Comparison of ENCODE assay signal across 21 cellular contexts in genomic region chr11:73584831-73585230, GRCh38. TPM values are rescaled to one million over a fixed set of nuclear protein-coding genes. Genes with fewer than 3 reads are reported as not detected.
DNase-seq lines count a peak whose midpoint lies in the region; ATAC-seq, FAIRE-seq and TF ChIP-seq lines count a peak whose summit lies in the region.
"Had no signal": no experiment of that assay in that cellular context is flagged by ENCODE, and none has a peak within 500 bp of the region (broad histone marks: within the 10 kb centered on the region; RNA-seq: fewer than 3 reads in every experiment).

No MANE protein-coding gene starts in this region.

- no CpG with 5 or more reads among the region's 3 CpGs for WGBS in H9 (ENCODE audit: extremely low coverage, insufficient read length, low lambda C conversion rate)
- WGBS in HepG2 (ENCODE audit: low lambda C conversion rate), result 96% methylated on average over 3 of the region's 3 CpGs

- H3K9ac ChIP-seq in H9 (ENCODE audit: extremely low read depth, insufficient read length, low read length) (no peak overlapping the region), HepG2 (ENCODE audit: insufficient read depth, low read depth, low read length) (no peak overlapping the region)
- H3K9ac ChIP-seq: BLaER1 had no signal

- TF ChIP-seq RAD21 in HepG2 (CRISPR knock-in tag; IDR thresholded peaks at IDR 0.05), result no peak

- DNase-seq in H9 (no peak), HepG2 (ENCODE audit: low spot score) (no peak), nephron progenitor cell (no peak), MG63 (no peak), NCI-H2227 treated with DMSO at 0.1 percent for 48 hours (lab: John Stamatoyannopoulos, UW) (no peak)
- DNase-seq: Caco-2; CD4-positive, CD25-positive, alpha-beta regulatory T cell; CD8-positive, alpha-beta T cell; DMS153; DND-41; HFFc6 had no signal

- H2BK120ac ChIP-seq in H9 (ENCODE audit: low read depth, low read length, poor library complexity, severe bottlenecking), result no peak overlapping the region

- H4K5ac ChIP-seq in H9 (ENCODE audit: insufficient read length, low read depth, low read length), result no peak overlapping the region

- no peak overlapping the region for H2BK20ac ChIP-seq in H9 (ENCODE audit: low read depth, low read length, poor library complexity, severe bottlenecking)

- H2BK15ac ChIP-seq in H9 (ENCODE audit: low read depth, low read length), result no peak overlapping the region

- H3K9me3 ChIP-seq in H9 (ENCODE audit: control insufficient read depth, low read depth, low read length), result no peaks in the 10 kb centered on the region
- H3K9me3 ChIP-seq in HepG2 (ENCODE audit: low read length), result no peaks in the 10 kb centered on the region
- no peaks in the 10 kb centered on the region for H3K9me3 ChIP-seq in MG63
- H3K9me3 ChIP-seq: Caco-2, HAP-1 had no signal

- H3K4me2 ChIP-seq in H9 (ENCODE audit: insufficient read depth, insufficient read length, low read length) (no peak overlapping the region), HepG2 (ENCODE audit: low read depth, low read length) (no peak overlapping the region)
- H3K4me2 ChIP-seq: BLaER1, GM23338 had no signal

- no peak overlapping the region for H4K91ac ChIP-seq in H9 (ENCODE audit: insufficient read length, low read depth, low read length)

- H3K79me2 ChIP-seq in H9 (ENCODE audit: insufficient read depth, low read length) (no peaks in the 10 kb centered on the region), HepG2 (ENCODE audit: insufficient read depth, low read length) (peaks cover 12% of the 10 kb centered on the region)

- H3K4me3 ChIP-seq in HepG2 (replicated peaks in 1 of 3; ENCODE audit: insufficient read depth in 1 of 3, low read depth in 2 of 3, low read length in 3 of 3) (no peak overlapping the region), MG63 (no peak overlapping the region)
- H3K4me3 ChIP-seq: BLaER1, GM23338, HAP-1 had no signal

- H3K36me3 Mint-ChIP-seq in H9 (ENCODE audit: insufficient read depth in 1 of 3, low read depth in 3 of 3), result peaks cover 3 to 7% (median 4%) of the 10 kb centered on the region in 3 experiments; a peak in 5 of 7 replicates
- peaks cover 47% of the 10 kb centered on the region for H3K36me3 Mint-ChIP-seq in nephron progenitor cell (ENCODE audit: low read depth)

- H3K27me3 ChIP-seq in H9 (ENCODE audit: insufficient read depth, low read length) (no peaks in the 10 kb centered on the region), HepG2 (ENCODE audit: control insufficient read depth in 1 of 2, insufficient read depth in 2 of 2, low read length in 2 of 2) (no peaks in the 10 kb centered on the region), MG63 (no peaks in the 10 kb centered on the region)
- H3K27me3 ChIP-seq: BLaER1 had no signal

- no peaks in the 10 kb centered on the region for H3K27me3 Mint-ChIP-seq in H9 (ENCODE audit: low read depth)
- H3K27me3 Mint-ChIP-seq in nephron progenitor cell (ENCODE audit: low read depth, poor library complexity), result no peaks in the 10 kb centered on the region
- H3K27me3 Mint-ChIP-seq: B cell; CD4-positive, CD25-positive, alpha-beta regulatory T cell had no signal

- no peak overlapping the region for H2AK5ac ChIP-seq in H9 (ENCODE audit: insufficient read length, low read length)

- H3K36me3 ChIP-seq in HepG2 (replicated peaks in 1 of 2; ENCODE audit: control insufficient read depth in 1 of 2, insufficient read depth in 2 of 2, low read length in 2 of 2), result 0 out of 5 replicates have a peak, but pooled peaks cover 0 to 4% of the 10 kb centered on the region in 2 experiments
- H3K36me3 ChIP-seq in MG63, result no peaks in the 10 kb centered on the region
- H3K36me3 ChIP-seq: HAP-1 had no signal

- TF ChIP-seq CTCF in H9 (conservative IDR thresholded peaks at IDR 0.05), result no peak
- TF ChIP-seq CTCF in HepG2 (CRISPR knock-in tag; IDR thresholded peaks at IDR 0.05), result no peak
- no peak for TF ChIP-seq CTCF in nephron progenitor cell (IDR thresholded peaks at IDR 0.05)

- ATAC-seq in HepG2 (no peak), GM19455 (IDR thresholded peaks at IDR 0.05; ENCODE audit: unreplicated experiment) (no peak)
- ATAC-seq: CD8-positive, alpha-beta T cell; GM23338 had no signal

- no peaks in the 10 kb centered on the region for H3K9me3 Mint-ChIP-seq in H9
- peaks cover 4% of the 10 kb centered on the region for H3K9me3 Mint-ChIP-seq in nephron progenitor cell
- H3K9me3 Mint-ChIP-seq: CD4-positive, CD25-positive, alpha-beta regulatory T cell; CD8-positive, alpha-beta T cell; GM23338; HFFc6 had no signal

- POLR2A ChIA-PET in HepG2 (lab: Yijun Ruan, JAX), result no interaction called here

- H3T11ph ChIP-seq in H9 (ENCODE audit: low read length), result no peak overlapping the region

- no peak overlapping the region for H3K4ac ChIP-seq in H9 (ENCODE audit: low read depth, low read length)

- no peak overlapping the region for H3K56ac ChIP-seq in H9 (ENCODE audit: insufficient read length, low read depth, low read length)

- H2BK12ac ChIP-seq in H9 (ENCODE audit: insufficient read length, low read depth, low read length), result no peak overlapping the region

- H2BK5ac ChIP-seq in H9 (ENCODE audit: insufficient read length, low read length), result no peak overlapping the region

- H3K23me2 ChIP-seq in H9 (ENCODE audit: insufficient read length, low read depth, low read length, poor library complexity, severe bottlenecking), result no peaks in the 10 kb centered on the region

- H3K4me1 Mint-ChIP-seq in H9 (no peaks in the 10 kb centered on the region), nephron progenitor cell (peaks cover 5% of the 10 kb centered on the region)
- H3K4me1 Mint-ChIP-seq: GM23338 had no signal

- in situ Hi-C loops in HepG2 (cut with HindIII; ENCODE audit: extremely low pct_ligation_motif_present, low pct_unique_long_range_greater_than_20kb), result no loop called here

- intact Hi-C loops in HepG2 (cut with micrococcal nuclease; ENCODE audit: unreplicated experiment), result no loop called here

- FAIRE-seq in HepG2 (lab: Jason Lieb, UNC), result peak; percentile 18
- FAIRE-seq: A204.1, G401.6, GM12892 had no signal

- H3K4me3 Mint-ChIP-seq in H9 (no peak overlapping the region), nephron progenitor cell (no peak overlapping the region)
- H3K4me3 Mint-ChIP-seq: B cell; CD4-positive, CD25-positive, alpha-beta regulatory T cell; CD8-positive, alpha-beta T cell; GM23338; HFFc6 had no signal

- H3K27ac ChIP-seq in H9 (ENCODE audit: insufficient read length, low read depth, low read length) (no peak overlapping the region), HepG2 (ENCODE audit: extremely low read length, insufficient read depth, low read length) (no peak overlapping the region)
- H3K27ac ChIP-seq: 22Rv1, BLaER1, C4-2B had no signal

- H4K8ac ChIP-seq in H9 (replicated peaks; ENCODE audit: insufficient read length, low read depth, low read length), result no peak overlapping the region

- 0 out of 7 replicates have a peak overlapping the region, but pooled peaks of 2 of the 3 experiments have one; percentile 27 to 70 for H3K27ac Mint-ChIP-seq in H9
- peak overlapping the region; percentile 48 for H3K27ac Mint-ChIP-seq in nephron progenitor cell
- H3K27ac Mint-ChIP-seq: B cell; CD4-positive, CD25-positive, alpha-beta regulatory T cell; CD8-positive, alpha-beta T cell; GM23338 had no signal

- no peak overlapping the region for H3K18ac ChIP-seq in H9 (ENCODE audit: insufficient read length, low read depth, low read length)

- H2AFZ ChIP-seq in H9 (ENCODE audit: low read length) (no peak overlapping the region), HepG2 (ENCODE audit: low read length) (no peak overlapping the region)
- H2AFZ ChIP-seq: GM23338 had no signal

- no TSS peak for BruUV-seq in HepG2 (replicated peaks; lab: Mats Ljungman, UMichigan)

- H4K20me1 ChIP-seq in H9 (ENCODE audit: control insufficient read depth, insufficient read depth, insufficient read length) (no peaks in the 10 kb centered on the region), HepG2 (ENCODE audit: insufficient read depth, low read length) (0 out of 2 replicates have a peak, but pooled peaks cover 4% of the 10 kb centered on the region)

- H3K14ac ChIP-seq in H9 (ENCODE audit: insufficient read depth, low read length), result no peak overlapping the region

- no peak for TF ChIP-seq POLR2A in HepG2 (IDR thresholded peaks at IDR 0.05; ENCODE audit: insufficient read depth in 1 of 2, low read depth in 2 of 2, low read length in 2 of 2)

- H3K23ac ChIP-seq in H9 (ENCODE audit: insufficient read length, low read depth, low read length), result no peak overlapping the region

- no peaks in the 10 kb centered on the region for H3K4me1 ChIP-seq in H9 (ENCODE audit: insufficient read depth, low read length)
- no peaks in the 10 kb centered on the region for H3K4me1 ChIP-seq in HepG2 (ENCODE audit: insufficient read depth, low read length)

- CTCF ChIA-PET in HepG2 (lab: Yijun Ruan, JAX; ENCODE audit: low intra/inter-chr PET ratio, low total read pairs), result no interaction called here

- H3K79me1 ChIP-seq in H9 (ENCODE audit: insufficient read depth, low read depth, low read length, poor library complexity, severe bottlenecking), result peaks cover 9% of the 10 kb centered on the region

- no peak for TF ChIP-seq EP300 in HepG2 (IDR thresholded peaks at IDR 0.05; ENCODE audit: low read depth in 2 of 2, low read length in 2 of 2)
- no peak for TF ChIP-seq EP300 in HepG2 (CRISPR knock-in tag; IDR thresholded peaks at IDR 0.05; ENCODE audit: borderline replicate concordance)

RNA-seq across cellular contexts. Expression of gene FAM168A, which starts 13.1 kb away (rescaled TPM):
- total RNA-seq in H9 (2021), result 21.1 and 21.8 TPM in 2 replicates
- 13.9 and 15.0 TPM in 2 replicates for total RNA-seq in HepG2 (2016; rRNA removed; fragmentation: Illumina TruSeq; extraction: Trizol)
- total RNA-seq in HepG2 (2016; cell fraction: cytosol; rRNA removed; fragmentation: Illumina TruSeq; extraction: Trizol; ENCODE audit: low read depth), result 0.91 and 0.97 TPM in 2 replicates
- 14.3 and 14.4 TPM in 2 replicates for total RNA-seq in HepG2 (2016; cell fraction: insoluble cytoplasmic fraction; rRNA removed; fragmentation: Illumina TruSeq; extraction: Trizol)
- total RNA-seq in HepG2 (2016; cell fraction: membrane; rRNA removed; fragmentation: Illumina TruSeq; extraction: Trizol), result 6.4 and 7.1 TPM in 2 replicates
- total RNA-seq in HepG2 (2016; cell fraction: nucleus; rRNA removed; fragmentation: Illumina TruSeq; extraction: Trizol), result 13.5 and 14.9 TPM in 2 replicates
- 15.8 and 17.5 TPM in 2 replicates for polyA plus RNA-seq in HepG2 (2011; rRNA removed)
- polyA plus RNA-seq in HepG2 (2011; cell fraction: cytosol; rRNA removed), result 7.8 and 8.6 TPM in 2 replicates
- 24.2 and 33.5 TPM in 2 replicates for polyA plus RNA-seq in HepG2 (2011; cell fraction: nucleus; rRNA removed)
- 14.4 and 14.7 TPM in 2 replicates for polyA plus RNA-seq in HepG2 (2012)
- polyA plus RNA-seq in HepG2 (2016; cell fraction: cytosol; fragmentation: Illumina TruSeq; extraction: Trizol; ENCODE audit: low read depth), result 0.77 and 0.78 TPM in 2 replicates
- polyA plus RNA-seq in HepG2 (2016; cell fraction: insoluble cytoplasmic fraction; fragmentation: Illumina TruSeq; extraction: Trizol; ENCODE audit: low read depth), result 11.3 and 13.2 TPM in 2 replicates
- polyA plus RNA-seq in HepG2 (2016; cell fraction: membrane; fragmentation: Illumina TruSeq; extraction: Trizol; ENCODE audit: low read depth), result 3.0 and 3.2 TPM in 2 replicates
- polyA plus RNA-seq in HepG2 (2016; cell fraction: nucleus; fragmentation: Illumina TruSeq; extraction: Trizol; ENCODE audit: insufficient read depth, low read depth), result 16.9 and 17.7 TPM in 2 replicates
- 28.4 and 45.6 TPM in 2 replicates for polyA minus RNA-seq in HepG2 (2011; rRNA and poly(A)+ RNA removed; ENCODE audit: low replicate concordance)
- 12.5 and 15.3 TPM in 2 replicates for polyA minus RNA-seq in HepG2 (2011; cell fraction: cytosol; rRNA and poly(A)+ RNA removed)
- 15.4 and 17.0 TPM in 2 replicates for polyA minus RNA-seq in HepG2 (2011; cell fraction: nucleus; rRNA and poly(A)+ RNA removed)
- total RNA-seq in MG63 (2014; rRNA removed; shearing (Covaris generic); ENCODE audit: low replicate concordance), result 10.7 and 15.3 TPM in 2 replicates
